Comparison of ENCODE assay signal across 8 cellular contexts in the genomic region with DNA sequence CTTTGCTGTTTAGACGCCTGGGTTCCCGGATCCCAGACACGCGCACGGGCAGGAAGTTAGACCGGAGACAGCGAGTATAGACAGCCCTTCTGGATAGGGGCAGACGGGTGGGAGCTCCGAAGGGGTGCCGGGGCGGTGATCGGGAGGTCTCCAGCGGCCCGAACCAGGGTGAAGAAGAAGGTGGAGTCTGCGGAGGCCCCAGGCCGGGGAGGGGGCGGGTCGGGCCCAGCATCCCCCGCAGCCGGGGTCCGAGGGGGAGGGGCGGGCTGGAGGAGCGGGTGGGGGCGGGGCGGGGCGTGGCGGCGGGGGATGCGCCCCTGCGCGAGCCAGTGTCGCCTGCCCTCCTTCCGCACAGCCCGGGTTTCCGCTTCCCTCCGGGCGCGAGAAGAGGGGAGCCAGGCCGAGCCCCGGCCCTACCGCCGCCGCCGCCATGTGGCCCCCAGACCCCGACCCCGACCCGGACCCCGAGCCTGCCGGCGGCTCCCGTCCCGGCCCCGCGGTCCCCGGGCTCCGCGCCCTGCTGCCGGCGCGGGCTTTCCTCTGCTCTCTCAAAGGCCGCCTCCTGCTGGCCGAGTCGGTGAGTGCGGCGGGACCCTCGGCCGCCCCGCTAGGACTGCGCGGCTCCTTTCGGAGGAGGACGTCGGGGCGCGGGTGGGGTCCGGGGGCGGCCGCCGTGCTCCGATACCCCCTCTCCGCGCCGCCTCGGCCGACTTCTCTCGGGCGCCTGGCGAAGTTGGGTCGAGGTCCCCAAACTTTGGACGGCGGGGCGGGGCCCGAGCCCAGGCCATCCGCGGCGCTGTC. TPM values are rescaled to one million over a fixed set of nuclear protein-coding genes. Genes with fewer than 3 reads are reported as not detected.
DNase-seq lines count a peak whose midpoint lies in the region; ATAC-seq lines count a peak whose summit lies in the region.

A gene with protein sequence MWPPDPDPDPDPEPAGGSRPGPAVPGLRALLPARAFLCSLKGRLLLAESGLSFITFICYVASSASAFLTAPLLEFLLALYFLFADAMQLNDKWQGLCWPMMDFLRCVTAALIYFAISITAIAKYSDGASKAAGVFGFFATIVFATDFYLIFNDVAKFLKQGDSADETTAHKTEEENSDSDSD (plus strand): TSS at position 329 of the 801 bp plus-strand sequence. CDS start 102 bp downstream, at position 431.

- peak within 1 kb of the TSS; percentile 78 for H3K4me3 Mint-ChIP-seq in activated CD8-positive, alpha-beta memory T cell treated with anti-CD3 and anti-CD28 coated beads, Interleukin-2, amount 10 ng/mL, durations not matched to agents 7 days and 5 days

- H3K36me3 Mint-ChIP-seq in activated CD8-positive, alpha-beta memory T cell treated with anti-CD3 and anti-CD28 coated beads, Interleukin-2, amount 10 ng/mL, durations not matched to agents 7 days and 5 days, result peaks cover 25% of the 10 kb centered on the region

- CTCF ChIA-PET in activated CD8-positive, alpha-beta memory T cell treated with anti-CD3 and anti-CD28 coated beads, Interleukin-2, amount 10 ng/mL, durations not matched to agents 7 days and 5 days (lab: Charles Lee), result interaction anchor here (0.6 to 3.3 kb wide), 20 partner anchors 8 to 276 kb away, joined by 3 to 31 read pairs (median 4); a partner anchor contains a TSS

- H3K4me3 ChIP-seq in mucosa of stomach (ENCODE audit: low read length), result no peak within 1 kb of the TSS

- peak within 1 kb of the TSS; percentile 90 for H3K27ac Mint-ChIP-seq in activated CD8-positive, alpha-beta memory T cell treated with anti-CD3 and anti-CD28 coated beads, Interleukin-2, amount 10 ng/mL, durations not matched to agents 7 days and 5 days

- H3K4me1 Mint-ChIP-seq in activated CD8-positive, alpha-beta memory T cell treated with anti-CD3 and anti-CD28 coated beads, Interleukin-2, amount 10 ng/mL, durations not matched to agents 7 days and 5 days, result peaks cover 52% of the 10 kb centered on the region

- ATAC-seq in HG02885 (IDR thresholded peaks at IDR 0.05; ENCODE audit: poor library complexity, unreplicated experiment), result peak; percentile 73
- peak; percentile 68 for ATAC-seq in activated CD8-positive, alpha-beta memory T cell treated with anti-CD3 and anti-CD28 coated beads, Interleukin-2, amount 10 ng/mL, durations not matched to agents 7 days and 5 days

- H3K9ac ChIP-seq in mucosa of stomach (ENCODE audit: low read length), result peak within 1 kb of the TSS; percentile 64

- peaks cover 31% of the 10 kb centered on the region for H3K4me1 ChIP-seq in mucosa of stomach (ENCODE audit: control insufficient read depth, insufficient read depth, low read length)

- H3K9me3 ChIP-seq in mucosa of stomach (ENCODE audit: control insufficient read depth, low read length), result no peaks in the 10 kb centered on the region

- no peaks in the 10 kb centered on the region for H3K27me3 ChIP-seq in mucosa of stomach (ENCODE audit: control insufficient read depth, insufficient read depth, low read length)

- DNase-seq in DMS79 treated with DMSO at 0.1 percent for 48 hours (lab: John Stamatoyannopoulos, UW), result peak; percentile 26
- DNase-seq in DMS79 (lab: John Stamatoyannopoulos, UW), result no peak
- peak; percentile 50 for DNase-seq in NCI-H748 treated with DMSO at 0.1 percent for 48 hours (lab: John Stamatoyannopoulos, UW)
- DNase-seq in activated CD8-positive, alpha-beta memory T cell treated with anti-CD3 and anti-CD28 coated beads, Interleukin-2, amount 10 ng/mL, durations not matched to agents 7 days and 5 days, result peak; percentile 82
- peak; percentile 67 for DNase-seq in epidermal melanocyte (ENCODE audit: insufficient read length, low spot score)
- DNase-seq in stimulated activated CD8-positive, alpha-beta memory T cell treated with anti-CD3 and anti-CD28 coated beads, Interleukin-7, amount 100 ng/mL, for 48 hours (ENCODE audit: extremely low read depth in 1 of 2, low read depth in 1 of 2), result peak; percentile 45 to 54

- no peaks in the 10 kb centered on the region for H3K27me3 Mint-ChIP-seq in activated CD8-positive, alpha-beta memory T cell treated with anti-CD3 and anti-CD28 coated beads, Interleukin-2, amount 10 ng/mL, durations not matched to agents 7 days and 5 days

- peaks cover 8% of the 10 kb centered on the region for H3K9me3 Mint-ChIP-seq in activated CD8-positive, alpha-beta memory T cell treated with anti-CD3 and anti-CD28 coated beads, Interleukin-2, amount 10 ng/mL, durations not matched to agents 7 days and 5 days (ENCODE audit: low read depth)

- H3K36me3 ChIP-seq in mucosa of stomach (ENCODE audit: control insufficient read depth, insufficient read depth, low read length), result peaks cover 3% of the 10 kb centered on the region

RNA-seq across cellular contexts. Expression of the gene that starts here (rescaled TPM):
- 10 to 100 TPM; 85.0 to 90.3 TPM for total RNA-seq in activated CD8-positive, alpha-beta memory T cell treated with anti-CD3 and anti-CD28 coated beads, Interleukin-2, amount 10 ng/mL, durations not matched to agents 7 days and 5 days
